In genomic region chr2:18180031-18180610, GRCh38 we compare ENCODE assay signal across 1 cellular context.
TF ChIP-seq lines count a peak whose summit lies in the region.

No MANE protein-coding gene starts in this region.

TF ChIP-seq in A549, 52 proteins besides CTCF, POLR2A, EP300 and RAD21 (continued from another document):
- TF ChIP-seq, protein P1, sequence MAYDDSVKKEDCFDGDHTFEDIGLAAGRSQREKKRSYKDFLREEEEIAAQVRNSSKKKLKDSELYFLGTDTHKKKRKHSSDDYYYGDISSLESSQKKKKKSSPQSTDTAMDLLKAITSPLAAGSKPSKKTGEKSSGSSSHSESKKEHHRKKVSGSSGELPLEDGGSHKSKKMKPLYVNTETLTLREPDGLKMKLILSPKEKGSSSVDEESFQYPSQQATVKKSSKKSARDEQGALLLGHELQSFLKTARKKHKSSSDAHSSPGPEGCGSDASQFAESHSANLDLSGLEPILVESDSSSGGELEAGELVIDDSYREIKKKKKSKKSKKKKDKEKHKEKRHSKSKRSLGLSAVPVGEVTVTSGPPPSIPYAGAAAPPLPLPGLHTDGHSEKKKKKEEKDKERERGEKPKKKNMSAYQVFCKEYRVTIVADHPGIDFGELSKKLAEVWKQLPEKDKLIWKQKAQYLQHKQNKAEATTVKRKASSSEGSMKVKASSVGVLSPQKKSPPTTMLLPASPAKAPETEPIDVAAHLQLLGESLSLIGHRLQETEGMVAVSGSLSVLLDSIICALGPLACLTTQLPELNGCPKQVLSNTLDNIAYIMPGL (CRISPR knock-in tag; IDR thresholded peaks at IDR 0.05; ENCODE audit: borderline replicate concordance): no peak
- TF ChIP-seq RARB (CRISPR knock-in tag; IDR thresholded peaks at IDR 0.05): no peak
